1 cellular context compared by ENCODE assay signal in the genomic region with DNA sequence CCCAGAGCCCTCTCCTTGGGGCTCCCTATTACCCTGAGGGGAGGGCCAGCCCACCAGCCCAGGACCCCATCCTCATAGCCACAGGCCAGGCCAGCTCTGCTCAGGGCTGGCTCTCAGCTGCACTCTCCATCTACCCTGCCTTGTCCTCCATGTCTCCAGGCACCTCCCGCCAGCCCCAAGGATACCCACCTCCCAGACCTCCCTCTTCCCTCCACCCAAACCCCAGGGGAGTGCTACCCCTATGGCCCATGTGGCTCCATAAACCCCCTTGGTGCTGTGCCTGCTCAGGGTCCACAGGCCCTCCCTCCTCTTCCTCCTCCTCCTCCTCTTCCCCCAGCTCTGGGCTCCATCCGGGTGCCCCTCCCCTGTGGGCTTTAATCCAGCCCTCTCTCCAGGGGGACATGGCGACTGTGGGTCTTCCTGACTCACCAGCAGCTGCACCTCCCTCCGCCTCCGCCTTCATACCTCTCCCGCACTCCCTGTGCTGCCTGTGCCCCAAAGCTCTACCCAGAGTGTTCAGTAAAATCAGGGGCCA.
TF ChIP-seq lines count a peak whose summit lies in the region.

No MANE protein-coding gene starts in this region.

TF ChIP-seq in H1, 55 proteins besides CTCF, POLR2A, EP300 and RAD21:
- no peak for TF ChIP-seq NANOG (IDR thresholded peaks at IDR 0.05; ENCODE audit: insufficient read depth, low read depth, low read length, poor library complexity, severe bottlenecking)
- no peak for TF ChIP-seq CTBP2 (IDR thresholded peaks at IDR 0.05; ENCODE audit: borderline replicate concordance, insufficient read depth, insufficient read length, low read length)
- TF ChIP-seq GABPA (IDR thresholded peaks at IDR 0.05; ENCODE audit: borderline replicate concordance, insufficient read depth, low read length) = no peak
- TF ChIP-seq RXRA (IDR thresholded peaks at IDR 0.05; ENCODE audit: insufficient read depth, low read depth, low read length) = no peak
- no peak for TF ChIP-seq TEAD4 (IDR thresholded peaks at IDR 0.05; ENCODE audit: low read depth, low read length)
- TF ChIP-seq ASH2L (IDR thresholded peaks at IDR 0.05; ENCODE audit: low read length) = no peak
- TF ChIP-seq SAP30 (IDR thresholded peaks at IDR 0.05; ENCODE audit: insufficient read depth, insufficient replicate concordance, low read length) = no peak
- TF ChIP-seq JUN (IDR thresholded peaks at IDR 0.05; ENCODE audit: low read depth, low read length) = no peak
- no peak for TF ChIP-seq KDM5A (IDR thresholded peaks at IDR 0.05; ENCODE audit: low read length)
- no peak for TF ChIP-seq EGR1 (IDR thresholded peaks at IDR 0.05; ENCODE audit: borderline replicate concordance, low read depth, low read length)
- no peak for TF ChIP-seq POLR2AphosphoS5 (IDR thresholded peaks at IDR 0.05; ENCODE audit: low read depth, low read length)
- TF ChIP-seq, protein P1, sequence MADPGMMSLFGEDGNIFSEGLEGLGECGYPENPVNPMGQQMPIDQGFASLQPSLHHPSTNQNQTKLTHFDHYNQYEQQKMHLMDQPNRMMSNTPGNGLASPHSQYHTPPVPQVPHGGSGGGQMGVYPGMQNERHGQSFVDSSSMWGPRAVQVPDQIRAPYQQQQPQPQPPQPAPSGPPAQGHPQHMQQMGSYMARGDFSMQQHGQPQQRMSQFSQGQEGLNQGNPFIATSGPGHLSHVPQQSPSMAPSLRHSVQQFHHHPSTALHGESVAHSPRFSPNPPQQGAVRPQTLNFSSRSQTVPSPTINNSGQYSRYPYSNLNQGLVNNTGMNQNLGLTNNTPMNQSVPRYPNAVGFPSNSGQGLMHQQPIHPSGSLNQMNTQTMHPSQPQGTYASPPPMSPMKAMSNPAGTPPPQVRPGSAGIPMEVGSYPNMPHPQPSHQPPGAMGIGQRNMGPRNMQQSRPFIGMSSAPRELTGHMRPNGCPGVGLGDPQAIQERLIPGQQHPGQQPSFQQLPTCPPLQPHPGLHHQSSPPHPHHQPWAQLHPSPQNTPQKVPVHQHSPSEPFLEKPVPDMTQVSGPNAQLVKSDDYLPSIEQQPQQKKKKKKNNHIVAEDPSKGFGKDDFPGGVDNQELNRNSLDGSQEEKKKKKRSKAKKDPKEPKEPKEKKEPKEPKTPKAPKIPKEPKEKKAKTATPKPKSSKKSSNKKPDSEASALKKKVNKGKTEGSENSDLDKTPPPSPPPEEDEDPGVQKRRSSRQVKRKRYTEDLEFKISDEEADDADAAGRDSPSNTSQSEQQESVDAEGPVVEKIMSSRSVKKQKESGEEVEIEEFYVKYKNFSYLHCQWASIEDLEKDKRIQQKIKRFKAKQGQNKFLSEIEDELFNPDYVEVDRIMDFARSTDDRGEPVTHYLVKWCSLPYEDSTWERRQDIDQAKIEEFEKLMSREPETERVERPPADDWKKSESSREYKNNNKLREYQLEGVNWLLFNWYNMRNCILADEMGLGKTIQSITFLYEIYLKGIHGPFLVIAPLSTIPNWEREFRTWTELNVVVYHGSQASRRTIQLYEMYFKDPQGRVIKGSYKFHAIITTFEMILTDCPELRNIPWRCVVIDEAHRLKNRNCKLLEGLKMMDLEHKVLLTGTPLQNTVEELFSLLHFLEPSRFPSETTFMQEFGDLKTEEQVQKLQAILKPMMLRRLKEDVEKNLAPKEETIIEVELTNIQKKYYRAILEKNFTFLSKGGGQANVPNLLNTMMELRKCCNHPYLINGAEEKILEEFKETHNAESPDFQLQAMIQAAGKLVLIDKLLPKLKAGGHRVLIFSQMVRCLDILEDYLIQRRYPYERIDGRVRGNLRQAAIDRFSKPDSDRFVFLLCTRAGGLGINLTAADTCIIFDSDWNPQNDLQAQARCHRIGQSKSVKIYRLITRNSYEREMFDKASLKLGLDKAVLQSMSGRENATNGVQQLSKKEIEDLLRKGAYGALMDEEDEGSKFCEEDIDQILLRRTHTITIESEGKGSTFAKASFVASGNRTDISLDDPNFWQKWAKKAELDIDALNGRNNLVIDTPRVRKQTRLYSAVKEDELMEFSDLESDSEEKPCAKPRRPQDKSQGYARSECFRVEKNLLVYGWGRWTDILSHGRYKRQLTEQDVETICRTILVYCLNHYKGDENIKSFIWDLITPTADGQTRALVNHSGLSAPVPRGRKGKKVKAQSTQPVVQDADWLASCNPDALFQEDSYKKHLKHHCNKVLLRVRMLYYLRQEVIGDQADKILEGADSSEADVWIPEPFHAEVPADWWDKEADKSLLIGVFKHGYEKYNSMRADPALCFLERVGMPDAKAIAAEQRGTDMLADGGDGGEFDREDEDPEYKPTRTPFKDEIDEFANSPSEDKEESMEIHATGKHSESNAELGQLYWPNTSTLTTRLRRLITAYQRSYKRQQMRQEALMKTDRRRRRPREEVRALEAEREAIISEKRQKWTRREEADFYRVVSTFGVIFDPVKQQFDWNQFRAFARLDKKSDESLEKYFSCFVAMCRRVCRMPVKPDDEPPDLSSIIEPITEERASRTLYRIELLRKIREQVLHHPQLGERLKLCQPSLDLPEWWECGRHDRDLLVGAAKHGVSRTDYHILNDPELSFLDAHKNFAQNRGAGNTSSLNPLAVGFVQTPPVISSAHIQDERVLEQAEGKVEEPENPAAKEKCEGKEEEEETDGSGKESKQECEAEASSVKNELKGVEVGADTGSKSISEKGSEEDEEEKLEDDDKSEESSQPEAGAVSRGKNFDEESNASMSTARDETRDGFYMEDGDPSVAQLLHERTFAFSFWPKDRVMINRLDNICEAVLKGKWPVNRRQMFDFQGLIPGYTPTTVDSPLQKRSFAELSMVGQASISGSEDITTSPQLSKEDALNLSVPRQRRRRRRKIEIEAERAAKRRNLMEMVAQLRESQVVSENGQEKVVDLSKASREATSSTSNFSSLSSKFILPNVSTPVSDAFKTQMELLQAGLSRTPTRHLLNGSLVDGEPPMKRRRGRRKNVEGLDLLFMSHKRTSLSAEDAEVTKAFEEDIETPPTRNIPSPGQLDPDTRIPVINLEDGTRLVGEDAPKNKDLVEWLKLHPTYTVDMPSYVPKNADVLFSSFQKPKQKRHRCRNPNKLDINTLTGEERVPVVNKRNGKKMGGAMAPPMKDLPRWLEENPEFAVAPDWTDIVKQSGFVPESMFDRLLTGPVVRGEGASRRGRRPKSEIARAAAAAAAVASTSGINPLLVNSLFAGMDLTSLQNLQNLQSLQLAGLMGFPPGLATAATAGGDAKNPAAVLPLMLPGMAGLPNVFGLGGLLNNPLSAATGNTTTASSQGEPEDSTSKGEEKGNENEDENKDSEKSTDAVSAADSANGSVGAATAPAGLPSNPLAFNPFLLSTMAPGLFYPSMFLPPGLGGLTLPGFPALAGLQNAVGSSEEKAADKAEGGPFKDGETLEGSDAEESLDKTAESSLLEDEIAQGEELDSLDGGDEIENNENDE (IDR thresholded peaks at IDR 0.05; ENCODE audit: insufficient replicate concordance, low read length) = no peak
- no peak for TF ChIP-seq BRCA1 (IDR thresholded peaks at IDR 0.05; ENCODE audit: low read depth, low read length)
- TF ChIP-seq SIN3A (conservative IDR thresholded peaks at IDR 0.05 in 1 of 2, IDR thresholded peaks at IDR 0.05 in 1 of 2; ENCODE audit: low read depth in 1 of 2, low read length in 2 of 2) = no peak
- no peak for TF ChIP-seq CHD1 (IDR thresholded peaks at IDR 0.05; ENCODE audit: low read depth, low read length)
- TF ChIP-seq CREB1 (IDR thresholded peaks at IDR 0.05) = no peak
- TF ChIP-seq SRF (IDR thresholded peaks at IDR 0.05; ENCODE audit: low read depth, low read length) = no peak
- no peak for TF ChIP-seq SUZ12 (IDR thresholded peaks at IDR 0.05; ENCODE audit: low read length)
